Comparison of ENCODE assay signal across 16 cellular contexts in genomic region chr10:8058274-8059111, GRCh38. TPM values are rescaled to one million over a fixed set of nuclear protein-coding genes. Genes with fewer than 3 reads are reported as not detected.
DNase-seq lines count a peak whose midpoint lies in the region; ATAC-seq, FAIRE-seq and TF ChIP-seq lines count a peak whose summit lies in the region.
"Had no signal": no experiment of that assay in that cellular context is flagged by ENCODE, and none has a peak within 500 bp of the region (broad histone marks: within the 10 kb centered on the region; RNA-seq: fewer than 3 reads in every experiment).

No MANE protein-coding gene starts in this region.

- H3K9me3 Mint-ChIP-seq in activated CD4-positive, alpha-beta T cell treated with anti-CD3 and anti-CD28 coated beads, Interleukin-2, amount 10 ng/mL, durations not matched to agents 24 days and 14 days, result no peaks in the 10 kb centered on the region
- H3K9me3 Mint-ChIP-seq in activated CD8-positive, alpha-beta T cell treated with anti-CD3 and anti-CD28 coated beads, Interleukin-2, amount 10 ng/mL, durations not matched to agents 7 days and 5 days (ENCODE audit: insufficient read depth), result no peaks in the 10 kb centered on the region
- H3K9me3 Mint-ChIP-seq: HFFc6 had no signal

- H3K4me3 ChIP-seq in kidney (ENCODE audit: low read length in 2 of 2), result peak overlapping the region; percentile 66 to 71
- peak overlapping the region; percentile 6 to 69 (median 59) for H3K4me3 ChIP-seq in skin epidermis
- H3K4me3 ChIP-seq: A549, thoracic aorta had no signal

- CTCF ChIA-PET in activated CD8-positive, alpha-beta T cell treated with anti-CD3 and anti-CD28 coated beads, Interleukin-2, amount 10 ng/mL, durations not matched to agents 7 days and 5 days (lab: Charles Lee), result interaction anchor here (1.5 to 1.8 kb wide), 2 partner anchors 273 to 302 kb away, joined by 4 to 8 read pairs; no protein-coding TSS in a partner anchor

- H3K4me3 Mint-ChIP-seq in activated CD4-positive, alpha-beta T cell treated with anti-CD3 and anti-CD28 coated beads, Interleukin-2, amount 10 ng/mL, durations not matched to agents 24 days and 14 days, result peak overlapping the region; percentile 90
- H3K4me3 Mint-ChIP-seq in activated CD8-positive, alpha-beta T cell treated with anti-CD3 and anti-CD28 coated beads, Interleukin-2, amount 10 ng/mL, durations not matched to agents 7 days and 5 days, result peak overlapping the region; percentile 97
- H3K4me3 Mint-ChIP-seq: HFFc6 had no signal

- no peaks in the 10 kb centered on the region for H3K9me3 ChIP-seq in kidney (ENCODE audit: control insufficient read depth in 1 of 2, low read length in 2 of 2)
- H3K9me3 ChIP-seq: A549, esophagus squamous epithelium, thoracic aorta had no signal

- H3K4me1 Mint-ChIP-seq in activated CD4-positive, alpha-beta T cell treated with anti-CD3 and anti-CD28 coated beads, Interleukin-2, amount 10 ng/mL, durations not matched to agents 24 days and 14 days, result peaks cover 60% of the 10 kb centered on the region
- peaks cover 65% of the 10 kb centered on the region for H3K4me1 Mint-ChIP-seq in activated CD8-positive, alpha-beta T cell treated with anti-CD3 and anti-CD28 coated beads, Interleukin-2, amount 10 ng/mL, durations not matched to agents 7 days and 5 days (ENCODE audit: low read depth)

- peak overlapping the region; percentile 93 for H3K27ac Mint-ChIP-seq in activated CD4-positive, alpha-beta T cell treated with anti-CD3 and anti-CD28 coated beads, Interleukin-2, amount 10 ng/mL, durations not matched to agents 24 days and 14 days
- H3K27ac Mint-ChIP-seq in activated CD8-positive, alpha-beta T cell treated with anti-CD3 and anti-CD28 coated beads, Interleukin-2, amount 10 ng/mL, durations not matched to agents 7 days and 5 days, result peak overlapping the region; percentile 98
- H3K27ac Mint-ChIP-seq: HFFc6 had no signal

- POLR2A ChIA-PET in activated CD8-positive, alpha-beta T cell treated with anti-CD3 and anti-CD28 coated beads, Interleukin-2, amount 10 ng/mL, durations not matched to agents 7 days and 5 days (lab: Charles Lee), result interaction anchor here (0.5 to 4.3 kb wide), 8 partner anchors 9 to 347 kb away, joined by 3 to 24 read pairs (median 6); no protein-coding TSS in a partner anchor

- intact Hi-C loops in activated CD4-positive, alpha-beta T cell treated with anti-CD3 and anti-CD28 coated beads, Interleukin-2, amount 10 ng/mL, durations not matched to agents 24 days and 14 days (cut with micrococcal nuclease), result loop anchor here (10.0 kb wide), 3 partner anchors 534 to 966 kb away; no protein-coding TSS in a partner anchor
- intact Hi-C loops in kidney (cut with DNase I), result no loop called here

- H3K27me3 Mint-ChIP-seq in activated CD4-positive, alpha-beta T cell treated with anti-CD3 and anti-CD28 coated beads, Interleukin-2, amount 10 ng/mL, durations not matched to agents 24 days and 14 days, result peaks cover 2% of the 10 kb centered on the region
- H3K27me3 Mint-ChIP-seq in activated CD8-positive, alpha-beta T cell treated with anti-CD3 and anti-CD28 coated beads, Interleukin-2, amount 10 ng/mL, durations not matched to agents 7 days and 5 days (ENCODE audit: low read depth), result no peaks in the 10 kb centered on the region

- peaks cover 0 to 6% of the 10 kb centered on the region in 2 donors for H3K4me1 ChIP-seq in kidney (ENCODE audit: control insufficient read depth in 1 of 2, insufficient read depth in 1 of 2, low read depth in 1 of 2, low read length in 2 of 2)

- peak overlapping the region; percentile 69 to 79 for H3K9ac ChIP-seq in kidney (ENCODE audit: low read length in 2 of 2)

- ATAC-seq in activated CD8-positive, alpha-beta T cell treated with anti-CD3 and anti-CD28 coated beads, Interleukin-2, amount 10 ng/mL, durations not matched to agents 7 days and 5 days, result no peak
- no peak for ATAC-seq in GM18520 (IDR thresholded peaks at IDR 0.05; ENCODE audit: unreplicated experiment)
- ATAC-seq: A549 had no signal

- peaks cover 79% of the 10 kb centered on the region for H3K36me3 Mint-ChIP-seq in activated CD4-positive, alpha-beta T cell treated with anti-CD3 and anti-CD28 coated beads, Interleukin-2, amount 10 ng/mL, durations not matched to agents 24 days and 14 days (ENCODE audit: low read depth)
- peaks cover 78% of the 10 kb centered on the region for H3K36me3 Mint-ChIP-seq in activated CD8-positive, alpha-beta T cell treated with anti-CD3 and anti-CD28 coated beads, Interleukin-2, amount 10 ng/mL, durations not matched to agents 7 days and 5 days (ENCODE audit: low read depth)

- H3K27ac ChIP-seq in kidney (ENCODE audit: low read depth in 2 of 2, low read length in 2 of 2) (peak overlapping the region; percentile 55 to 66), skin epidermis (peak overlapping the region in 20 of 21 experiments; percentile 19 to 96 (median 90))
- H3K27ac ChIP-seq: A549, thoracic aorta had no signal

- DNase-seq in activated CD4-positive, alpha-beta T cell treated with anti-CD3 and anti-CD28 coated beads, Interleukin-2, amount 10 ng/mL, durations not matched to agents 24 days and 14 days, result peak; percentile 61
- no peak for DNase-seq in activated CD4-positive, alpha-beta T cell treated with anti-CD3 and anti-CD28 coated beads for 4 hours
- no peak for DNase-seq in activated CD8-positive, alpha-beta T cell treated with anti-CD3 and anti-CD28 coated beads, Interleukin-2, amount 10 ng/mL, durations not matched to agents 7 days and 5 days
- no peak for DNase-seq in kidney
- no peak for DNase-seq in NCI-H1417 treated with DMSO at 0.1 percent for 48 hours (lab: John Stamatoyannopoulos, UW)
- no peak for DNase-seq in putamen (ENCODE audit: low spot score)
- DNase-seq: activated CD8-positive, alpha-beta memory T cell treated with anti-CD3 and anti-CD28 coated beads, Interleukin-2, amount 50 U/mL, for 4 hours; esophagus squamous epithelium; HFFc6; IMR-90; NCI-H2081 treated with DMSO at 0.1 percent for 48 hours had no signal

- H3K36me3 ChIP-seq in kidney (ENCODE audit: control insufficient read depth in 1 of 2, insufficient read depth in 2 of 2, low read length in 2 of 2), result no peaks in the 10 kb centered on the region
- H3K36me3 ChIP-seq: esophagus squamous epithelium, thoracic aorta had no signal

- no peak for TF ChIP-seq CTCF in kidney (IDR thresholded peaks at IDR 0.05; ENCODE audit: borderline replicate concordance, extremely low read depth, insufficient read depth)

- FAIRE-seq in kidney (lab: Jason Lieb, UNC), result no peak
- FAIRE-seq: A549, islet of Langerhans had no signal

RNA-seq across cellular contexts. Expression of gene GATA3, which starts 4.0 kb away (rescaled TPM):
- 79.7 and 81.0 TPM in 2 replicates for total RNA-seq in activated CD4-positive, alpha-beta T cell treated with anti-CD3 and anti-CD28 coated beads, Interleukin-2, amount 10 ng/mL, durations not matched to agents 24 days and 14 days
- 10 to 100 TPM; 42.5 to 44.9 TPM for total RNA-seq in activated CD8-positive, alpha-beta T cell treated with anti-CD3 and anti-CD28 coated beads, Interleukin-2, amount 10 ng/mL, durations not matched to agents 7 days and 5 days
- 23.5 TPM for total RNA-seq in kidney
- polyA plus RNA-seq in kidney (ENCODE audit: insufficient read depth, low read depth, low replicate concordance), result 45.9 TPM
- total RNA-seq: IMR-90, thoracic aorta had no signal
